In the genomic region with DNA sequence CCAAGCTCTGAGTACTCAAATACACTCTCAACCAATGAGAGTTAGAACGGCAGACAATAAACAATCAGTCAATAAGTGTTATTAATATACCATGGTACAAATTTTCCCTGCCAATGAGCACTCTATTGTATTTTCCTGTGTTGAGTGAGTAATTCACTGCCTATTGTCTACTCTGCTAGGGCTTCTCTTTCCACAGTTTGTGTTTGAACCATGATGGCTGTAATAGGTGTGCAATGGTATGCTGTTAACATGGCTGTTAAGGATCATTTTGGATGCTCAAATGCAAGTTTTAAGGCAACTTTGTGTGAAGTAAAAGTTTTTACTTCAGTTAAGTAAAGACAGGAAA, we compare ENCODE assay signal across 23 cellular contexts. TPM values are rescaled to one million over a fixed set of nuclear protein-coding genes. Genes with fewer than 3 reads are reported as not detected.
DNase-seq lines count a peak whose midpoint lies in the region; ATAC-seq, FAIRE-seq and TF ChIP-seq lines count a peak whose summit lies in the region.
"Had no signal": no experiment of that assay in that cellular context is flagged by ENCODE, and none has a peak within 500 bp of the region (broad histone marks: within the 10 kb centered on the region; RNA-seq: fewer than 3 reads in every experiment).

No MANE protein-coding gene starts in this region.

- H3K27ac Mint-ChIP-seq in CD4-positive, alpha-beta T cell, result peak overlapping the region; percentile 48
- H3K27ac Mint-ChIP-seq: activated CD4-positive, alpha-beta T cell treated with anti-CD3 and anti-CD28 coated beads, Interleukin-2, amount 10 ng/mL, durations not matched to agents 7 days and 5 days had no signal

- H3K4me1 Mint-ChIP-seq in CD4-positive, alpha-beta T cell (ENCODE audit: low read depth), result peaks cover 74% of the 10 kb centered on the region
- H3K4me1 Mint-ChIP-seq: neural crest cell had no signal

- CTCF ChIA-PET in A549 (lab: Yijun Ruan, JAX), result no interaction called here
- CTCF ChIA-PET in CD4-positive, alpha-beta T cell (lab: Charles Lee), result no interaction called here

- ATAC-seq in A549 (no peak), HG02798 (IDR thresholded peaks at IDR 0.05; ENCODE audit: poor library complexity, unreplicated experiment) (peak; percentile 4), HG02623 (IDR thresholded peaks at IDR 0.05; ENCODE audit: unreplicated experiment) (no peak)
- ATAC-seq in CD4-positive, alpha-beta T cell (ENCODE audit: poor library complexity), result no peak
- ATAC-seq: mucosa of descending colon had no signal

- peak; percentile 85 for FAIRE-seq in A549 (lab: Jason Lieb, UNC)
- FAIRE-seq: H1 had no signal

- no peaks in the 10 kb centered on the region for H3K9me3 ChIP-seq in A549
- no peaks in the 10 kb centered on the region for H3K9me3 ChIP-seq in CD4-positive, alpha-beta T cell (ENCODE audit: control insufficient read depth, low read length)
- H3K9me3 ChIP-seq: mucosa of descending colon, Peyer's patch, uterus had no signal

- TF ChIP-seq EP300 in A549 (IDR thresholded peaks at IDR 0.05), result no peak

- intact Hi-C loops in CD4-positive, alpha-beta T cell (cut with DNase I, micrococcal nuclease), result no loop called here

- peaks cover 66% of the 10 kb centered on the region for H3K4me1 ChIP-seq in A549
- H3K4me1 ChIP-seq: Peyer's patch, uterus had no signal

- peaks cover 44% of the 10 kb centered on the region for H3K36me3 Mint-ChIP-seq in CD4-positive, alpha-beta T cell (ENCODE audit: low read depth)

- DNase-seq in A549 (ENCODE audit: low read depth in 1 of 2, low spot score in 1 of 2) (no peak), dermis blood vessel endothelial cell (peak; percentile 55), NCI-H1092 (lab: John Stamatoyannopoulos, UW) (no peak), kidney tubule cell (ENCODE audit: low spot score) (no peak)
- DNase-seq in CD4-positive, alpha-beta T cell, result no peak
- DNase-seq: activated CD4-positive, alpha-beta T cell treated with anti-CD3 and anti-CD28 coated beads, Interleukin-2, amount 10 ng/mL, durations not matched to agents 7 days and 5 days; activated CD8-positive, alpha-beta memory T cell treated with anti-CD3 and anti-CD28 coated beads, Interleukin-2, amount 50 U/mL, for 48 hours; activated gamma-delta T cell treated with Interleukin-2 at 50 U/mL for 16 hours; GDM1; KBM-7; MM.1S; mucosa of descending colon; NCI-H1436 treated with DMSO at 0.1 percent for 48 hours; NCI-H524; Peyer's patch; posterior cingulate gyrus; uterus had no signal

- no peak for TF ChIP-seq CTCF in A549 (IDR thresholded peaks at IDR 0.05)
- TF ChIP-seq CTCF in CD4-positive, alpha-beta T cell (IDR thresholded peaks at IDR 0.05), result no peak

- no peak overlapping the region; the same call in 2 of the 3 replicates for H3K4me2 ChIP-seq in A549

- TF ChIP-seq POLR2A in A549 (IDR thresholded peaks at IDR 0.05; ENCODE audit: low read length), result no peak

- no peak overlapping the region for H3K4me3 Mint-ChIP-seq in CD4-positive, alpha-beta T cell
- H3K4me3 Mint-ChIP-seq: activated CD4-positive, alpha-beta T cell treated with anti-CD3 and anti-CD28 coated beads, Interleukin-2, amount 10 ng/mL, durations not matched to agents 7 days and 5 days; neural crest cell had no signal

- H3K27me3 Mint-ChIP-seq in CD4-positive, alpha-beta T cell, result no peaks in the 10 kb centered on the region
- H3K27me3 Mint-ChIP-seq: activated CD4-positive, alpha-beta T cell treated with anti-CD3 and anti-CD28 coated beads, Interleukin-2, amount 10 ng/mL, durations not matched to agents 7 days and 5 days had no signal

- peak overlapping the region in 1 of 2 experiments; percentile 38; a peak in 1 of 6 replicates for H3K27ac ChIP-seq in A549
- H3K27ac ChIP-seq in CD4-positive, alpha-beta T cell (ENCODE audit: low read depth, low read length), result no peak overlapping the region
- H3K27ac ChIP-seq: epithelial cell of prostate, Peyer's patch, SK-N-MC, uterus had no signal

- POLR2A ChIA-PET in A549 (lab: Yijun Ruan, JAX), result interaction anchor here (0.6 kb wide), 2 partner anchors 52 to 250 kb away, joined by 3 read pairs; no protein-coding TSS in a partner anchor
- POLR2A ChIA-PET in CD4-positive, alpha-beta T cell (lab: Charles Lee), result no interaction called here

- WGBS in A549 (ENCODE audit: missing lambda C conversion rate), result 93% methylated on average over 1 of the region's 1 CpG

- no peaks in the 10 kb centered on the region for H3K9me3 Mint-ChIP-seq in CD4-positive, alpha-beta T cell
- H3K9me3 Mint-ChIP-seq: activated CD4-positive, alpha-beta T cell treated with anti-CD3 and anti-CD28 coated beads, Interleukin-2, amount 10 ng/mL, durations not matched to agents 7 days and 5 days had no signal

- H3K27me3 ChIP-seq in CD4-positive, alpha-beta T cell (ENCODE audit: control insufficient read depth, insufficient read depth, low read length), result no peaks in the 10 kb centered on the region
- H3K27me3 ChIP-seq: Peyer's patch, uterus had no signal

- no peak for TF ChIP-seq RAD21 in A549 (conservative IDR thresholded peaks at IDR 0.05 in 1 of 2, IDR thresholded peaks at IDR 0.05 in 1 of 2)

- H3K4me3 ChIP-seq in A549, result no peak overlapping the region
- H3K4me3 ChIP-seq: mucosa of descending colon, Peyer's patch, SK-N-MC, uterus had no signal

TF ChIP-seq in A549, 52 proteins besides CTCF, POLR2A, EP300 and RAD21:
- TF ChIP-seq CBX8 (IDR thresholded peaks at IDR 0.05) (no peak), RCOR1 (IDR thresholded peaks at IDR 0.05; ENCODE audit: low read depth, low read length) (no peak), RFX5 (IDR thresholded peaks at IDR 0.05) (no peak), NR3C1 (IDR thresholded peaks at IDR 0.05) (no peak), CHD4 (IDR thresholded peaks at IDR 0.05; ENCODE audit: borderline replicate concordance) (no peak), POLR2AphosphoS2 (conservative IDR thresholded peaks at IDR 0.05; ENCODE audit: low read length) (no peak), JUN (IDR thresholded peaks at IDR 0.05) (no peak), MYC (IDR thresholded peaks at IDR 0.05; ENCODE audit: borderline replicate concordance, low read length) (no peak), ZFP36 (IDR thresholded peaks at IDR 0.05; ENCODE audit: borderline replicate concordance, partially characterized antibody) (no peak), HOXB13 (CRISPR knock-in tag; IDR thresholded peaks at IDR 0.05; ENCODE audit: low read depth) (no peak), ZC3H11A (IDR thresholded peaks at IDR 0.05) (no peak)

RNA-seq across cellular contexts. Expression of gene RPS6KA3, which starts 41.2 kb away (rescaled TPM):
- polyA plus RNA-seq in A549 (2011; rRNA removed) (109 and 117 TPM in 2 replicates), A549 (2017; fragmentation: RNase III; extraction: RNeasy Plus Mini Kit Qiagen cat#74134 plus additional on column Dnase treatment) (39.5 to 41.1 TPM (median 40.5 TPM) in 3 replicates)
- 20.6 and 22.4 TPM in 2 replicates for polyA plus RNA-seq in A549 (2012; cell fraction: cytosol; rRNA removed)
- 8.8 and 10.3 TPM in 2 replicates for polyA plus RNA-seq in A549 (2012; cell fraction: nucleus; rRNA removed)
- polyA minus RNA-seq in A549 (2011; rRNA and poly(A)+ RNA removed), result 88.5 and 90.8 TPM in 2 replicates
- total RNA-seq in CD4-positive, alpha-beta T cell, result 10 to 100 TPM; 39.6 to 39.7 TPM
- total RNA-seq in dermis blood vessel endothelial cell, result 156 and 182 TPM in 2 replicates
